In genomic region chr19:20453424-20453938, GRCh38 we compare ENCODE assay signal across 25 cellular contexts.
"Had no signal": no experiment of that assay in that cellular context is flagged by ENCODE, and none has a peak within 500 bp of the region (broad histone marks: within the 10 kb centered on the region; RNA-seq: fewer than 3 reads in every experiment).

No MANE protein-coding gene starts in this region.

- H2AFZ ChIP-seq: hepatocyte had no signal

- H3K36me3 Mint-ChIP-seq: immature natural killer cell; mesothelial cell of epicardium; natural killer cell treated with Interleukin-12 subunit alpha and Interleukin-12 subunit beta and Interleukin-15 and Interleukin-18, amount 100 ng/mL, for 72 hours had no signal

- DNase-seq: activated CD4-positive, alpha-beta T cell treated with anti-CD3 and anti-CD28 coated beads, Interleukin-2, amount 10 ng/mL, durations not matched to agents 7 days and 5 days; activated T-cell treated with anti-CD3 and anti-CD28 coated beads, Interleukin-2, amount 50 U/mL, for 4 hours; dermis blood vessel endothelial cell; effector CD8-positive, alpha-beta T cell; erythroblast; foreskin keratinocyte; glutamatergic neuron; immature natural killer cell; kidney glomerular epithelial cell; left ventricle myocardium inferior; ovary; spleen; stimulated activated CD4-positive, alpha-beta T cell treated with anti-CD3 and anti-CD28 coated beads, Interleukin-4, amount 100 ng/mL, for 1 hour; stimulated activated naive CD4-positive, alpha-beta T cell treated with Interleukin-2 at 50 U/mL for 16 hours; SW 1271; upper lobe of left lung had no signal

- ATAC-seq: activated T-cell treated with anti-CD3 and anti-CD28 coated beads, Interleukin-2, amount 50 U/mL, for 4 hours; foreskin keratinocyte; natural killer cell treated with Interleukin-12 subunit alpha and Interleukin-12 subunit beta and Interleukin-15 and Interleukin-18, amount 100 ng/mL, for 72 hours had no signal

- H3K27me3 ChIP-seq: cardiac muscle cell, foreskin keratinocyte, hepatocyte, neutrophil, ovary, right atrium auricular region, spleen, upper lobe of left lung had no signal

- H3K79me2 ChIP-seq: hepatocyte had no signal

- H3K4me2 ChIP-seq: hepatocyte had no signal

- H3K4me1 Mint-ChIP-seq: immature natural killer cell, mesothelial cell of epicardium had no signal

- H3K27ac Mint-ChIP-seq: activated CD4-positive, alpha-beta T cell treated with anti-CD3 and anti-CD28 coated beads, Interleukin-2, amount 10 ng/mL, durations not matched to agents 7 days and 5 days; immature natural killer cell; mesothelial cell of epicardium; natural killer cell treated with Interleukin-12 subunit alpha and Interleukin-12 subunit beta and Interleukin-15 and Interleukin-18, amount 100 ng/mL, for 72 hours had no signal

- H3K36me3 ChIP-seq: cardiac muscle cell, left ventricle myocardium inferior, neutrophil, ovary, prostate gland, right atrium auricular region, spleen, thoracic aorta, upper lobe of left lung had no signal

- H3K4me1 ChIP-seq: foreskin keratinocyte, left ventricle myocardium inferior, prostate gland, right atrium auricular region, spleen, upper lobe of left lung had no signal

- H3K9me3 ChIP-seq: left ventricle myocardium inferior, ovary, prostate gland, right atrium auricular region, thoracic aorta, upper lobe of left lung had no signal

- H3K9me3 Mint-ChIP-seq: activated T-cell treated with anti-CD3 and anti-CD28 coated beads, Interleukin-2, amount 50 U/mL, for 4 hours; mesothelial cell of epicardium; natural killer cell treated with Interleukin-12 subunit alpha and Interleukin-12 subunit beta and Interleukin-15 and Interleukin-18, amount 100 ng/mL, for 72 hours had no signal

- H3K27ac ChIP-seq: cardiac muscle cell, foreskin keratinocyte, hepatocyte, left ventricle myocardium inferior, neutrophil, ovary, prostate gland, right atrium auricular region, SK-N-MC, spleen, thoracic aorta, upper lobe of left lung had no signal

- H3K27me3 Mint-ChIP-seq: activated CD4-positive, alpha-beta T cell treated with anti-CD3 and anti-CD28 coated beads, Interleukin-2, amount 10 ng/mL, durations not matched to agents 7 days and 5 days; natural killer cell treated with Interleukin-12 subunit alpha and Interleukin-12 subunit beta and Interleukin-15 and Interleukin-18, amount 100 ng/mL, for 72 hours had no signal

- H3K4me3 Mint-ChIP-seq: activated CD4-positive, alpha-beta T cell treated with anti-CD3 and anti-CD28 coated beads, Interleukin-2, amount 10 ng/mL, durations not matched to agents 7 days and 5 days; activated T-cell treated with anti-CD3 and anti-CD28 coated beads, Interleukin-2, amount 50 U/mL, for 4 hours; immature natural killer cell; mesothelial cell of epicardium; natural killer cell treated with Interleukin-12 subunit alpha and Interleukin-12 subunit beta and Interleukin-15 and Interleukin-18, amount 100 ng/mL, for 72 hours had no signal

- H3K4me3 ChIP-seq: cardiac muscle cell, hepatocyte, left ventricle myocardium inferior, ovary, prostate gland, right atrium auricular region, SK-N-MC, spleen, thoracic aorta, upper lobe of left lung had no signal
